ENCODE assay signal across 8 cellular contexts in genomic region chr15:51192560-51193280, GRCh38.
A peak's percentile ranks its signal among the peaks of the same experiment; 100 is the strongest.
DNase-seq lines count a peak whose midpoint lies in the region; ATAC-seq and TF ChIP-seq lines count a peak whose summit lies in the region.

No MANE protein-coding gene starts in this region.

- no peaks in the 10 kb centered on the region for H4K20me1 ChIP-seq in SU-DHL-6 (ENCODE audit: low read depth, low read length)

- no peaks in the 10 kb centered on the region for H3F3A ChIP-seq in SU-DHL-6 (ENCODE audit: insufficient read depth)

- H3K9me3 ChIP-seq in SU-DHL-6 (ENCODE audit: insufficient read depth, low read length) (no peaks in the 10 kb centered on the region), heart left ventricle (no peaks in the 10 kb centered on the region), aorta (ENCODE audit: control insufficient read depth, low read length) (no peaks in the 10 kb centered on the region)

- intact Hi-C loops in heart left ventricle (cut with DNase I) (loop anchor here in 9 of 10 donors (1.0 to 10.0 kb wide), 3 partner anchors 29 to 248 kb away; no protein-coding TSS in a partner anchor), aorta (cut with DNase I) (loop anchor here (1.0 to 5.0 kb wide), 3 partner anchors 29 to 35 kb away; no protein-coding TSS in a partner anchor)

- H3K36me3 ChIP-seq in SU-DHL-6 (ENCODE audit: low read length): no peaks in the 10 kb centered on the region
- no peaks in the 10 kb centered on the region for H3K36me3 ChIP-seq in heart left ventricle
- H3K36me3 ChIP-seq in aorta (ENCODE audit: control insufficient read depth in 1 of 2, insufficient read depth in 2 of 2, low read length in 1 of 2): no peaks in the 10 kb centered on the region

- peak; percentile 69 for ATAC-seq in GM19397 (IDR thresholded peaks at IDR 0.05; ENCODE audit: unreplicated experiment)
- peak; percentile 69 to 85 (median 82) for ATAC-seq in heart left ventricle
- peak; percentile 92 for ATAC-seq in aorta (ENCODE audit: low FRiP score)

- no peak overlapping the region for H2AFZ ChIP-seq in SU-DHL-6 (ENCODE audit: low read depth, low read length, severe bottlenecking)

- peak; percentile 87 for TF ChIP-seq CTCF in AG10803 (conservative IDR thresholded peaks at IDR 0.05; ENCODE audit: low read length)
- TF ChIP-seq CTCF in SU-DHL-6 (IDR thresholded peaks at IDR 0.05; ENCODE audit: insufficient read depth, low read length, poor library complexity, severe bottlenecking): peak; percentile 82
- peak; percentile 92 to 99 (median 96) for TF ChIP-seq CTCF in heart left ventricle (IDR thresholded peaks at IDR 0.05)

- no peaks in the 10 kb centered on the region for H3K9me2 ChIP-seq in SU-DHL-6 (replicated peaks; ENCODE audit: insufficient read depth, low read length)

- DNase-seq in AG10803 (ENCODE audit: low read depth): peak; percentile 78
- DNase-seq in NCI-H1048 (lab: John Stamatoyannopoulos, UW): peak; percentile 40
- peak; percentile 27 for DNase-seq in activated naive CD8-positive, alpha-beta T cell treated with anti-CD3 and anti-CD28 coated beads, Interleukin-2, amount 50 U/mL, for 16 hours (ENCODE audit: low read depth, low spot score)
- DNase-seq in heart left ventricle: peak; percentile 83 to 92 (median 87)
- DNase-seq in pulmonary artery endothelial cell (ENCODE audit: low read depth, low spot score): peak; percentile 73
- DNase-seq in aorta: peak; percentile 94 to 97

- WGBS in heart left ventricle, 4 donors: 28 to 44% (median 30%) methylated on average over 8 to 13 of the region's 13 CpGs
- 24 to 26% methylated on average over 13 of the region's 13 CpGs for WGBS in aorta, 2 donors

- H3K4me1 ChIP-seq in heart left ventricle: peaks cover 0 to 45% (median 20%) of the 10 kb centered on the region in 12 donors
- H3K4me1 ChIP-seq in aorta (ENCODE audit: control insufficient read depth in 1 of 2, insufficient read depth in 2 of 2, low read length in 2 of 2): peaks cover 4 to 7% of the 10 kb centered on the region in 2 donors

- no peaks in the 10 kb centered on the region for H3K79me2 ChIP-seq in SU-DHL-6 (ENCODE audit: insufficient read depth, low read length)

- H3K9ac ChIP-seq in SU-DHL-6 (ENCODE audit: low read length): no peak overlapping the region

- H3K27ac ChIP-seq in SU-DHL-6 (ENCODE audit: low read depth, low read length) (no peak overlapping the region), heart left ventricle (no peak overlapping the region), aorta (ENCODE audit: low read depth in 1 of 2, low read length in 2 of 2) (peak overlapping the region; percentile 33 to 68)

- no peak overlapping the region for H3K4me2 ChIP-seq in SU-DHL-6 (ENCODE audit: low read depth, low read length, poor library complexity, severe bottlenecking)

- H3K4me3 ChIP-seq in AG10803 (ENCODE audit: low read length) (no peak overlapping the region), SU-DHL-6 (ENCODE audit: insufficient read depth, low read length, poor library complexity, severe bottlenecking) (no peak overlapping the region), heart left ventricle (no peak overlapping the region), aorta (ENCODE audit: low read length in 2 of 2) (no peak overlapping the region)

- H3K27me3 ChIP-seq in SU-DHL-6 (ENCODE audit: low read length): no peaks in the 10 kb centered on the region
- H3K27me3 ChIP-seq in heart left ventricle: peaks cover 0 to 5% (median 0%) of the 10 kb centered on the region in 9 donors
- H3K27me3 ChIP-seq in aorta (ENCODE audit: control insufficient read depth in 1 of 2, insufficient read depth in 2 of 2, low read length in 1 of 2): no peaks in the 10 kb centered on the region

- TF ChIP-seq POLR2A in heart left ventricle (IDR thresholded peaks at IDR 0.05): no peak

Comparison
In these comparisons a context has a peak if more than half of its experiments do, and no peak if none do; other contexts are left out.
1. DNase-seq: peak in every context shown above with its lines; median percentile 96 in aorta; 87 in heart left ventricle; 78 in AG10803; 73 in pulmonary artery endothelial cell; 40 in NCI-H1048; 27 in activated naive CD8-positive, alpha-beta T cell treated with anti-CD3 and anti-CD28 coated beads, Interleukin-2, amount 50 U/mL, for 16 hours.
2. H3K27ac ChIP-seq: peak in aorta (2 of 2); none in SU-DHL-6 (single experiment) and heart left ventricle (0 of 12).
3. Peak in every context shown above with its lines, with median percentiles within 50 percentile points of each other: CTCF ChIP-seq and ATAC-seq.